9 cellular contexts compared by ENCODE assay signal in the genomic region with DNA sequence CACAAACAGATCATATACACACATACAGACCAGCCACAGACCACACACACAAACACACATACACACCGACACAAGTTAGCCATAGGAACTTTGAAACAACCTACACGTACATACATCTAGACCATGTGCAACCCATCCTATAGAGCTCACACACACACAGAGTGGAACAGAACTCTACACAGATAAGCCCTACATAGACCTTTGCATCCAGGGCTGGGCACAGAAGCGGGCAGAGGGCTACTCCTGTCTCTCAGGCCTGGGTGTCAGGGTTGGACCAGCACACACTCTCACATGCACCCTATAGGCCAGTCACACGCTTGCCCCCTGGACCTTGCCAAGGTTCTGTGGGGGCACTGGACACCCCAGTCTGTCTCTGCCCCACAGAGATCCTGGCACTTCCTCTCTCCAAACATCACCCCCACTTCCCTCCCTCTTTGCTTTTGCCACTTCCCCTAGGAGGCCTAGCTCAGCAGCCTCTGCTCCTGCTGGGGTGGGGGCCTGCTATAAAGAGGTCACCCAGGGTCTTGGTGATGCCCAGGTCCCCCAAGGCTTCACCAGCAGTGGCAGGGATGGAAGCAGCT. TPM values are rescaled to one million over a fixed set of nuclear protein-coding genes. Genes with fewer than 3 reads are reported as not detected.
DNase-seq lines count a peak whose midpoint lies in the region; ATAC-seq and TF ChIP-seq lines count a peak whose summit lies in the region.
"Had no signal": no experiment of that assay in that cellular context is flagged by ENCODE, and none has a peak within 500 bp of the region (broad histone marks: within the 10 kb centered on the region; RNA-seq: fewer than 3 reads in every experiment).

No MANE protein-coding gene starts in this region.

- DNase-seq in heart left ventricle (peak in 1 of 5 donors; percentile 55), Right ventricle myocardium superior (no peak), adrenal gland (peak in 1 of 7 donors; percentile 55), mucosa of descending colon (peak in 2 of 3 donors; percentile 46 to 65), aorta (peak in 1 of 2 donors; percentile 73), NCI-H446 (lab: John Stamatoyannopoulos, UW) (no peak), NCI-H345 treated with DMSO at 0.1 percent for 48 hours (lab: John Stamatoyannopoulos, UW; ENCODE audit: unreplicated experiment) (no peak)

- intact Hi-C loops in heart left ventricle (cut with DNase I) (loop anchor here in 1 of 10 donors (10.0 kb wide), 1 partner anchor 369 kb away; a partner anchor contains a TSS), Right ventricle myocardium superior (cut with DNase I) (no loop called here), adrenal gland (cut with DNase I) (no loop called here), mucosa of descending colon (cut with DNase I, micrococcal nuclease) (no loop called here), aorta (cut with DNase I) (no loop called here)

- H3K4me3 ChIP-seq in heart left ventricle (peak overlapping the region in 3 of 12 donors; percentile 12 to 58 (median 18)), adrenal gland (no peak overlapping the region), mucosa of descending colon (no peak overlapping the region), aorta (ENCODE audit: low read length in 2 of 2) (no peak overlapping the region)
- H3K4me3 ChIP-seq: GM23338 had no signal

- no peak for TF ChIP-seq CTCF in heart left ventricle (IDR thresholded peaks at IDR 0.05)
- no peak for TF ChIP-seq CTCF in adrenal gland (IDR thresholded peaks at IDR 0.05)
- TF ChIP-seq CTCF in mucosa of descending colon (IDR thresholded peaks at IDR 0.05) = no peak

- H3K36me3 ChIP-seq in heart left ventricle (no peaks in the 10 kb centered on the region), adrenal gland (replicated peaks in 1 of 2) (no peaks in the 10 kb centered on the region), mucosa of descending colon (ENCODE audit: low read depth) (no peaks in the 10 kb centered on the region), aorta (ENCODE audit: control insufficient read depth in 1 of 2, insufficient read depth in 2 of 2, low read length in 1 of 2) (no peaks in the 10 kb centered on the region)

- no peaks in the 10 kb centered on the region for H3K27me3 ChIP-seq in heart left ventricle
- H3K27me3 ChIP-seq in adrenal gland = no peaks in the 10 kb centered on the region
- no peaks in the 10 kb centered on the region for H3K27me3 ChIP-seq in aorta (ENCODE audit: control insufficient read depth in 1 of 2, insufficient read depth in 2 of 2, low read length in 1 of 2)

- H3K9me3 ChIP-seq in heart left ventricle = no peaks in the 10 kb centered on the region
- H3K9me3 ChIP-seq in adrenal gland (replicated peaks in 1 of 3) = no peaks in the 10 kb centered on the region
- no peaks in the 10 kb centered on the region for H3K9me3 ChIP-seq in mucosa of descending colon
- no peaks in the 10 kb centered on the region for H3K9me3 ChIP-seq in aorta (ENCODE audit: control insufficient read depth, low read length)

- peaks cover 7 to 84% (median 68%) of the 10 kb centered on the region in 12 donors for H3K4me1 ChIP-seq in heart left ventricle
- peaks cover 37 to 63% of the 10 kb centered on the region in 2 donors for H3K4me1 ChIP-seq in adrenal gland (replicated peaks in 1 of 2)
- peaks cover 65% of the 10 kb centered on the region for H3K4me1 ChIP-seq in mucosa of descending colon (ENCODE audit: low read depth)
- H3K4me1 ChIP-seq in aorta (ENCODE audit: control insufficient read depth in 1 of 2, insufficient read depth in 2 of 2, low read length in 2 of 2) = no peaks in the 10 kb centered on the region

- TF ChIP-seq POLR2A in heart left ventricle (IDR thresholded peaks at IDR 0.05) (no peak), adrenal gland (IDR thresholded peaks at IDR 0.05) (no peak)

- ATAC-seq in heart left ventricle (no peak), Right ventricle myocardium superior (ENCODE audit: poor library complexity) (no peak), mucosa of descending colon (no peak), aorta (ENCODE audit: low FRiP score) (no peak), GM21576 (IDR thresholded peaks at IDR 0.05; ENCODE audit: unreplicated experiment) (no peak)
- ATAC-seq: GM23338 had no signal

- 76 to 83% (median 77%) methylated on average over 4 of the region's 4 CpGs for WGBS in heart left ventricle, 4 donors
- 58 to 74% (median 63%) methylated on average over 3 to 4 of the region's 4 CpGs for WGBS in adrenal gland, 4 donors
- 59 to 67% methylated on average over 4 of the region's 4 CpGs for WGBS in aorta, 2 donors

- H3K27ac ChIP-seq in heart left ventricle (peak overlapping the region; percentile 74 to 100 (median 99)), adrenal gland (peak overlapping the region; percentile 69 to 99 (median 97)), aorta (ENCODE audit: low read depth in 1 of 2, low read length in 2 of 2) (peak overlapping the region; percentile 48 to 93)

RNA-seq across cellular contexts. Expression of a gene that starts 5.8 kb away (rescaled TPM):
- 100 to 1,000 TPM in 4 of 9 donors, 10 to 100 TPM in 5; 19.6 to 205 (median 67.6) TPM for total RNA-seq in heart left ventricle
- polyA plus RNA-seq in heart left ventricle = 10 to 100 TPM; 29.6 to 52.9 TPM
- total RNA-seq in Right ventricle myocardium superior = 23.9 TPM
- total RNA-seq in adrenal gland = 100 to 1,000 TPM; 194 to 594 (median 354) TPM
- polyA plus RNA-seq in adrenal gland = 100 to 1,000 TPM in 2 of 3 donors, 1 to 10 TPM in 1; 4.2 to 291 (median 104) TPM
- 100 to 1,000 TPM; 170 to 191 (median 191) TPM for total RNA-seq in mucosa of descending colon
- 100 to 1,000 TPM; 250 to 609 TPM for total RNA-seq in aorta
- 100 to 1,000 TPM in 1 of 2 donors, 10 to 100 TPM in 1; 97.0 to 623 TPM for polyA plus RNA-seq in aorta

RNA-seq across cellular contexts. Expression of a gene that starts 10.2 kb away (rescaled TPM):
- 10 to 100 TPM; 45.5 to 90.1 (median 62.6) TPM for total RNA-seq in heart left ventricle
- polyA plus RNA-seq in heart left ventricle = 10 to 100 TPM; 29.9 to 83.5 TPM
- total RNA-seq in Right ventricle myocardium superior = 43.6 TPM
- total RNA-seq in adrenal gland = 10 to 100 TPM; 10.2 to 38.3 (median 29.1) TPM
- 10 to 100 TPM in 2 of 3 donors, 1 to 10 TPM in 1; 6.3 to 99.7 (median 69.3) TPM for polyA plus RNA-seq in adrenal gland
- 10 to 100 TPM; 52.2 to 91.9 (median 69.0) TPM for total RNA-seq in mucosa of descending colon
- total RNA-seq in aorta = 10 to 100 TPM; 28.5 to 45.5 TPM
- 10 to 100 TPM; 14.4 to 92.5 TPM for polyA plus RNA-seq in aorta

RNA-seq across cellular contexts. Expression of a gene that starts 16.1 kb away (rescaled TPM):
- 1,000 to 10,000 TPM in 2 of 9 donors, 100 to 1,000 TPM in 7; 435 to 1,432 (median 684) TPM for total RNA-seq in heart left ventricle
- 100 to 1,000 TPM; 544 to 645 TPM for polyA plus RNA-seq in heart left ventricle
- 684 TPM for total RNA-seq in Right ventricle myocardium superior
- total RNA-seq in adrenal gland = 1,000 to 10,000 TPM in 2 of 8 donors, 100 to 1,000 TPM in 6; 597 to 1,131 (median 835) TPM
- 100 to 1,000 TPM; 146 to 957 (median 364) TPM for polyA plus RNA-seq in adrenal gland
- 100 to 1,000 TPM; 225 to 266 (median 256) TPM for total RNA-seq in mucosa of descending colon
- total RNA-seq in aorta = 100 to 1,000 TPM in 1 of 2 donors, 10 to 100 TPM in 1; 90.5 to 118 TPM
- polyA plus RNA-seq in aorta = 100 to 1,000 TPM; 151 to 202 TPM

RNA-seq across cellular contexts. Expression of a gene that starts 16.3 kb away (rescaled TPM):
- total RNA-seq in heart left ventricle (1 to 10 TPM in 7 of 9 donors, not detected in 2; 1.2 to 6.8 (median 2.2) TPM), Right ventricle myocardium superior (1.6 TPM), adrenal gland (1 to 10 TPM in 4 of 8 donors, not detected in 4; 1.8 to 5.2 (median 4.3) TPM), mucosa of descending colon (10 to 100 TPM in 1 of 3 donors, 1 to 10 TPM in 2; 1.5 to 10.4 (median 2.7) TPM), aorta (1 to 10 TPM in 1 of 2 donors, not detected in 1; 1.2 TPM)
- polyA plus RNA-seq in heart left ventricle (1 to 10 TPM in 1 of 2 donors, under 1 TPM in 1; 0.35 to 3.2 TPM), adrenal gland (1 to 10 TPM; 3.5 to 5.6 (median 4.4) TPM), aorta (1 to 10 TPM in 1 of 2 donors, not detected in 1; 2.5 TPM)

RNA-seq across cellular contexts. Expression of a gene that starts 20.9 kb away (rescaled TPM):
- total RNA-seq in heart left ventricle (1 to 10 TPM in 8 of 9 donors, under 1 TPM in 1; 0.63 to 7.6 (median 4.0) TPM), Right ventricle myocardium superior (6.3 TPM), adrenal gland (1 to 10 TPM; 2.8 to 8.6 (median 6.2) TPM), mucosa of descending colon (10 to 100 TPM in 1 of 3 donors, 1 to 10 TPM in 2; 5.5 to 12.4 (median 6.5) TPM), aorta (1 to 10 TPM; 2.9 to 7.2 TPM)
- polyA plus RNA-seq in heart left ventricle (1 to 10 TPM; 1.3 to 8.6 TPM), adrenal gland (1 to 10 TPM; 1.8 to 4.3 (median 3.4) TPM), aorta (1 to 10 TPM; 1.6 to 3.3 TPM)

Comparison
In these comparisons a context has a peak if more than half of its experiments do, and no peak if none do; other contexts are left out.
1. DNase-seq: peak in mucosa of descending colon (2 of 3); none in Right ventricle myocardium superior (single experiment), NCI-H446 (0 of 2) and NCI-H345 treated with DMSO at 0.1 percent for 48 hours (single experiment).
2. Peak in every context shown above with its lines, with median percentiles within 50 percentile points of each other: H3K27ac ChIP-seq.